ENCODE assay signal across 7 cellular contexts in genomic region chr13:106349080-106349841, GRCh38.
DNase-seq lines count a peak whose midpoint lies in the region; ATAC-seq and TF ChIP-seq lines count a peak whose summit lies in the region.

No MANE protein-coding gene starts in this region.

- no peak for ATAC-seq in thoracic aorta (ENCODE audit: insufficient number of reproducible peaks, low FRiP score, low read depth)
- no peak for ATAC-seq in GM21723 (IDR thresholded peaks at IDR 0.05; ENCODE audit: unreplicated experiment)
- ATAC-seq in GM21786 (IDR thresholded peaks at IDR 0.05; ENCODE audit: unreplicated experiment), result no peak
- ATAC-seq in GM21447 (IDR thresholded peaks at IDR 0.05; ENCODE audit: unreplicated experiment), result no peak

- H3K27ac ChIP-seq in HUES64 (ENCODE audit: low read depth, low read length) (peak overlapping the region; percentile 28; the same call in 1 of the 2 replicates), iPS-20b (ENCODE audit: low read length) (no peak overlapping the region), thoracic aorta (no peak overlapping the region)

- TF ChIP-seq CTCF in WI38 (IDR thresholded peaks at IDR 0.05; ENCODE audit: low read depth, low read length) (no peak), thoracic aorta (IDR thresholded peaks at IDR 0.05) (no peak)

- 2% methylated on average over 29 of the region's 29 CpGs for WGBS in HUES64

- H3K9me3 ChIP-seq in HUES64 (ENCODE audit: insufficient read depth, low read depth, low read length) (no peaks in the 10 kb centered on the region), iPS-20b (ENCODE audit: insufficient read depth, low read depth, low read length) (no peaks in the 10 kb centered on the region), thoracic aorta (no peaks in the 10 kb centered on the region)

- peaks cover 25% of the 10 kb centered on the region for H3K27me3 ChIP-seq in HUES64 (ENCODE audit: insufficient read depth, low read length)
- H3K27me3 ChIP-seq in iPS-20b (ENCODE audit: insufficient read depth, low read length), result peaks cover 29% of the 10 kb centered on the region
- no peaks in the 10 kb centered on the region for H3K27me3 ChIP-seq in thoracic aorta (replicated peaks; ENCODE audit: insufficient read depth)

- no peaks in the 10 kb centered on the region for H3K36me3 ChIP-seq in HUES64 (ENCODE audit: insufficient read depth, low read length)
- H3K36me3 ChIP-seq in iPS-20b (ENCODE audit: insufficient read depth, low read depth, low read length), result no peaks in the 10 kb centered on the region
- no peaks in the 10 kb centered on the region for H3K36me3 ChIP-seq in thoracic aorta

- H3K4me3 ChIP-seq in HUES64 (ENCODE audit: low read length) (peak overlapping the region; percentile 53), WI38 (ENCODE audit: low read depth, low read length) (peak overlapping the region; percentile 47), iPS-20b (ENCODE audit: low read length) (peak overlapping the region; percentile 72), thoracic aorta (peak overlapping the region; percentile 67)

- H3K4me1 ChIP-seq in HUES64 (ENCODE audit: insufficient read depth, low read length), result peaks cover 45% of the 10 kb centered on the region
- peaks cover 32% of the 10 kb centered on the region; the same call in 1 of the 2 replicates for H3K4me1 ChIP-seq in iPS-20b (ENCODE audit: insufficient read depth, low read length)
- H3K4me1 ChIP-seq in thoracic aorta (ENCODE audit: control insufficient read depth in 1 of 2, low read depth in 2 of 2), result peaks cover 7 to 16% of the 10 kb centered on the region in 2 donors

- peak overlapping the region; percentile 46 for H3K9ac ChIP-seq in HUES64 (ENCODE audit: low read depth, low read length)
- peak overlapping the region; percentile 48; the same call in 1 of the 2 replicates for H3K9ac ChIP-seq in iPS-20b (ENCODE audit: low read depth, low read length)

- no peak for DNase-seq in thoracic aorta (ENCODE audit: low spot score)
